In genomic region chr1:66282343-66282852, GRCh38 we compare ENCODE assay signal across 1 cellular context.
TF ChIP-seq lines count a peak whose summit lies in the region.

No MANE protein-coding gene starts in this region.

TF ChIP-seq in GM23338, 12 proteins besides CTCF, POLR2A, EP300 and RAD21 (continued from another document):
- TF ChIP-seq ZNF462 (CRISPR knock-in tag; IDR thresholded peaks at IDR 0.05) (no peak), STAT1 (IDR thresholded peaks at IDR 0.05; ENCODE audit: unreplicated experiment) (no peak), NANOG (IDR thresholded peaks at IDR 0.05; ENCODE audit: borderline replicate concordance) (no peak), EZH2 (IDR thresholded peaks at IDR 0.05; ENCODE audit: low read depth, unreplicated experiment) (no peak), JUNB (IDR thresholded peaks at IDR 0.05; ENCODE audit: unreplicated experiment) (no peak), POLR2AphosphoS5 (IDR thresholded peaks at IDR 0.05; ENCODE audit: low read depth) (no peak), REST (IDR thresholded peaks at IDR 0.05; ENCODE audit: unreplicated experiment) (no peak)
